ENCODE assay signal across 25 cellular contexts in the genomic region with DNA sequence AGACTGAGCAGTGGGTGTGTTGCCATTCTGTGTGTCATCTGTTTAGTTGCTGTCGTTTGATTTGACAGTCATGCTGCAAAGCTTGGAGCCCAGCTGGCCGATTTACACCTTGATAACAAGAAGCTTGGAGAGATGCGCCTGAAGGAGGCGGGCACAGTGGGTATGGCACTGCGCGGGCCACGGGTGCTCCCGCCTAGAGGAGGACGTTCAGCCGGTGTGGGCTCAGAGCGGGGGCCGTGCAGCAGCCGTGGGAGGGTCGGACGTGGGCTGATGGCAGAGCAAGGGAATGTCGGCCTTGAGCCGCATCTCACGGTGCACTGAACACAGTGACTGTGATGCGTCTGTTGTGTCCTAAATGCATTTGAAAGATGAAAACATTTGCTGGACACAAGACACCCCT.
"Had no signal": no experiment of that assay in that cellular context is flagged by ENCODE, and none has a peak within 500 bp of the region (broad histone marks: within the 10 kb centered on the region; RNA-seq: fewer than 3 reads in every experiment).

No MANE protein-coding gene starts in this region.

- ATAC-seq: heart right ventricle; left cardiac atrium; left lobe of liver; left ventricle myocardium superior; mucosa of descending colon; naive thymus-derived CD4-positive, alpha-beta T cell; pancreas; right cardiac atrium; sciatic nerve; stimulated activated naive B cell treated with anti-CD40 and anti-IgM and Interleukin-4, amounts not matched to agents 10 μg/mL and 1 μg/mL and 100 μg/mL, for 72 hours; stimulated activated naive CD8-positive, alpha-beta T cell treated with anti-CD3 and anti-CD28 coated beads, Interleukin-15, Interleukin-2, amounts not matched to agents 100 U/mL and 50 U/mL, for 24 hours had no signal

- DNase-seq: heart right ventricle; kidney glomerular epithelial cell; left cardiac atrium; left ventricle myocardium superior; midbrain; mucosa of descending colon; naive thymus-derived CD4-positive, alpha-beta T cell; nephron progenitor cell; posterior cingulate gyrus; retina; small intestine; stimulated activated CD4-positive, alpha-beta T cell treated with anti-CD3 and anti-CD28 coated beads, Interleukin-1b, Interleukin-23, amount 100 ng/mL, for 48 hours; stimulated activated CD4-positive, alpha-beta T cell treated with anti-CD3 and anti-CD28 coated beads, Interleukin-2, amount 100 ng/mL, for 48 hours; stimulated activated CD4-positive, alpha-beta T cell treated with anti-CD3 and anti-CD28 coated beads, Interleukin-4, amount 100 ng/mL, for 4 hours; stimulated activated CD8-positive, alpha-beta memory T cell treated with anti-CD3 and anti-CD28 coated beads, Interleukin-4, amount 100 ng/mL, for 48 hours; stimulated activated naive B cell treated with anti-CD40 and anti-IgM and Interleukin-4, amounts not matched to agents 10 μg/mL and 1 μg/mL and 100 μg/mL, for 72 hours; stimulated activated naive CD8-positive, alpha-beta T cell treated with anti-CD3 and anti-CD28 coated beads, Interleukin-15, Interleukin-2, amounts not matched to agents 100 U/mL and 50 U/mL, for 24 hours; stomach; uterus had no signal

- H3K9me3 Mint-ChIP-seq: memory B cell; naive thymus-derived CD4-positive, alpha-beta T cell; nephron progenitor cell; stimulated activated naive B cell treated with anti-CD40 and anti-IgM and Interleukin-4, amounts not matched to agents 10 μg/mL and 1 μg/mL and 100 μg/mL, for 72 hours; type B pancreatic cell had no signal

- H3K27me3 Mint-ChIP-seq: memory B cell; naive thymus-derived CD4-positive, alpha-beta T cell; stimulated activated naive B cell treated with anti-CD40 and anti-IgM and Interleukin-4, amounts not matched to agents 10 μg/mL and 1 μg/mL and 100 μg/mL, for 72 hours; type B pancreatic cell had no signal

- H3K27ac Mint-ChIP-seq: memory B cell; stimulated activated naive B cell treated with anti-CD40 and anti-IgM and Interleukin-4, amounts not matched to agents 10 μg/mL and 1 μg/mL and 100 μg/mL, for 72 hours; type B pancreatic cell had no signal

- H3K4me3 Mint-ChIP-seq: memory B cell; naive thymus-derived CD4-positive, alpha-beta T cell; nephron progenitor cell; stimulated activated naive B cell treated with anti-CD40 and anti-IgM and Interleukin-4, amounts not matched to agents 10 μg/mL and 1 μg/mL and 100 μg/mL, for 72 hours; type B pancreatic cell had no signal
